ENCODE assay signal across 14 cellular contexts in the genomic region with DNA sequence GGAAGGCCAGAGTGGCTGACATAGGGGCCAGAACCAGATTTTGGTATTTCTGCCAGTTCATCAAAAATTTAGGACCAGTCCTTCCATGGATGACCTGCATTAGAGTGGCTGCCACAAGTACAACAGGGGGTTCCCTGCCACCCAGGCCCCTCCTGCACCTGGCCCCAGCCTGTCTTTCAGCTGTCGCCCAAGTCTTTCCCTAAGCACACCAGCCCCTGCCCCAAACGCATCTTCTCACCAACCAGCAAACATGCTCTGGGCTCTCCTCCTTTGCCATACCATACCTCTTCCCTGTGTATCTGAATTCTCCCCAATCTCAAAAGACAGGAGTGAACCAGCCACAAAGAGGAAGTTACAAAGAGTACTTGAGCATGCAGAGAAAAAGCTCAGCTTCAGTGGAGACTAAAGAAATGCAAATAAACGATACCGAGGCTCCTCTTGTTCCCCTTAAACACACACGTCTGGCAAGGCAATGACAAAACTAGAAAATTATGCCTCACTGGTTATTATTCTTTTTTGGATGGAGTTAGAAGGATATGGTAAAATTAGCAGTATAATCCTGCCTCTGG.
A peak's percentile ranks its signal among the peaks of the same experiment; 100 is the strongest.
DNase-seq lines count a peak whose midpoint lies in the region; ATAC-seq lines count a peak whose summit lies in the region.
"Had no signal": no experiment of that assay in that cellular context is flagged by ENCODE, and none has a peak within 500 bp of the region (broad histone marks: within the 10 kb centered on the region; RNA-seq: fewer than 3 reads in every experiment).

No MANE protein-coding gene starts in this region.

- no peaks in the 10 kb centered on the region for H3K27me3 Mint-ChIP-seq in activated T-helper 17 cell treated with anti-CD3 and anti-CD28 coated beads, Interleukin-2, amount 50 U/mL, for 72 hours
- H3K27me3 Mint-ChIP-seq in activated T-helper 1 cell treated with anti-CD3 and anti-CD28 coated beads, Interleukin-12 subunit alpha, Interleukin-12 subunit beta, Interleukin-2, Interleukin-4 antibody, amounts not matched to agents 30 ng/mL and 10 ng/mL and 1 ng/mL, durations not matched to agents 14 hours and 24 hours and 36 hours (ENCODE audit: insufficient read depth), result no peaks in the 10 kb centered on the region
- H3K27me3 Mint-ChIP-seq: activated naive CD8-positive, alpha-beta T cell treated with anti-CD3 and anti-CD28 coated beads, Interleukin-2, amount 10 ng/mL, durations not matched to agents 7 days and 5 days had no signal

- intact Hi-C loops in activated T-helper 1 cell treated with anti-CD3 and anti-CD28 coated beads, Interleukin-12 subunit alpha, Interleukin-12 subunit beta, Interleukin-2, Interleukin-4 antibody, amounts not matched to agents 30 ng/mL and 10 ng/mL and 1 ng/mL, durations not matched to agents 14 hours and 24 hours and 36 hours (cut with micrococcal nuclease), result loop anchor here (2.0 kb wide), 1 partner anchor 15 kb away; no protein-coding TSS in a partner anchor

- ATAC-seq in GM18502 (IDR thresholded peaks at IDR 0.05; ENCODE audit: poor library complexity, unreplicated experiment), result peak; percentile 73
- ATAC-seq in GM21576 (IDR thresholded peaks at IDR 0.05; ENCODE audit: unreplicated experiment), result peak; percentile 63
- peak; percentile 43 for ATAC-seq in HG03442 (IDR thresholded peaks at IDR 0.05; ENCODE audit: unreplicated experiment)
- ATAC-seq in activated T-helper 17 cell treated with anti-CD3 and anti-CD28 coated beads, Interleukin-2, amount 50 U/mL, for 72 hours (replicated peaks), result no peak
- ATAC-seq in HG02970 (IDR thresholded peaks at IDR 0.05; ENCODE audit: low FRiP score, unreplicated experiment), result no peak
- ATAC-seq: SK-N-SH treated with all-trans-retinoic acid at 6 μM for 48 hours had no signal

- peaks cover 12% of the 10 kb centered on the region for H3K9me3 Mint-ChIP-seq in activated T-helper 17 cell treated with anti-CD3 and anti-CD28 coated beads, Interleukin-2, amount 50 U/mL, for 72 hours
- H3K9me3 Mint-ChIP-seq in activated T-helper 1 cell treated with anti-CD3 and anti-CD28 coated beads, Interleukin-12 subunit alpha, Interleukin-12 subunit beta, Interleukin-2, Interleukin-4 antibody, amounts not matched to agents 30 ng/mL and 10 ng/mL and 1 ng/mL, durations not matched to agents 14 hours and 24 hours and 36 hours, result peaks cover 11% of the 10 kb centered on the region

- no peak overlapping the region for H3K4me3 Mint-ChIP-seq in activated T-helper 17 cell treated with anti-CD3 and anti-CD28 coated beads, Interleukin-2, amount 50 U/mL, for 72 hours
- no peak overlapping the region for H3K4me3 Mint-ChIP-seq in activated T-helper 1 cell treated with anti-CD3 and anti-CD28 coated beads, Interleukin-12 subunit alpha, Interleukin-12 subunit beta, Interleukin-2, Interleukin-4 antibody, amounts not matched to agents 30 ng/mL and 10 ng/mL and 1 ng/mL, durations not matched to agents 14 hours and 24 hours and 36 hours
- H3K4me3 Mint-ChIP-seq: activated naive CD8-positive, alpha-beta T cell treated with anti-CD3 and anti-CD28 coated beads, Interleukin-2, amount 10 ng/mL, durations not matched to agents 7 days and 5 days had no signal

- H3K27ac Mint-ChIP-seq in activated T-helper 17 cell treated with anti-CD3 and anti-CD28 coated beads, Interleukin-2, amount 50 U/mL, for 72 hours, result peak overlapping the region; percentile 57
- H3K27ac Mint-ChIP-seq in activated T-helper 1 cell treated with anti-CD3 and anti-CD28 coated beads, Interleukin-12 subunit alpha, Interleukin-12 subunit beta, Interleukin-2, Interleukin-4 antibody, amounts not matched to agents 30 ng/mL and 10 ng/mL and 1 ng/mL, durations not matched to agents 14 hours and 24 hours and 36 hours, result no peak overlapping the region
- H3K27ac Mint-ChIP-seq: activated naive CD8-positive, alpha-beta T cell treated with anti-CD3 and anti-CD28 coated beads, Interleukin-2, amount 10 ng/mL, durations not matched to agents 7 days and 5 days had no signal

- peaks cover 20% of the 10 kb centered on the region for H3K4me1 Mint-ChIP-seq in activated T-helper 17 cell treated with anti-CD3 and anti-CD28 coated beads, Interleukin-2, amount 50 U/mL, for 72 hours
- H3K4me1 Mint-ChIP-seq in activated T-helper 1 cell treated with anti-CD3 and anti-CD28 coated beads, Interleukin-12 subunit alpha, Interleukin-12 subunit beta, Interleukin-2, Interleukin-4 antibody, amounts not matched to agents 30 ng/mL and 10 ng/mL and 1 ng/mL, durations not matched to agents 14 hours and 24 hours and 36 hours (ENCODE audit: low read depth), result peaks cover 34% of the 10 kb centered on the region

- no peaks in the 10 kb centered on the region for H3K36me3 Mint-ChIP-seq in activated T-helper 17 cell treated with anti-CD3 and anti-CD28 coated beads, Interleukin-2, amount 50 U/mL, for 72 hours (ENCODE audit: low read depth)
- peaks cover 53% of the 10 kb centered on the region for H3K36me3 Mint-ChIP-seq in activated T-helper 1 cell treated with anti-CD3 and anti-CD28 coated beads, Interleukin-12 subunit alpha, Interleukin-12 subunit beta, Interleukin-2, Interleukin-4 antibody, amounts not matched to agents 30 ng/mL and 10 ng/mL and 1 ng/mL, durations not matched to agents 14 hours and 24 hours and 36 hours (ENCODE audit: low read depth)

- no peak for DNase-seq in activated T-helper 1 cell treated with anti-CD3 and anti-CD28 coated beads, Interleukin-12 subunit alpha, Interleukin-12 subunit beta, Interleukin-2, Interleukin-4 antibody, amounts not matched to agents 30 ng/mL and 10 ng/mL and 1 ng/mL, durations not matched to agents 14 hours and 24 hours and 36 hours (ENCODE audit: low spot score)
- no peak for DNase-seq in NCI-H2196 treated with DMSO at 0.1 percent for 48 hours (lab: John Stamatoyannopoulos, UW; ENCODE audit: unreplicated experiment)
- DNase-seq in activated CD8-positive, alpha-beta memory T cell treated with anti-CD3 and anti-CD28 coated beads, Interleukin-2, amount 50 U/mL, for 48 hours, result no peak
- DNase-seq: activated CD8-positive, alpha-beta memory T cell treated with anti-CD3 and anti-CD28 coated beads for 24 hours; activated naive CD8-positive, alpha-beta T cell treated with anti-CD3 and anti-CD28 coated beads, Interleukin-2, amount 10 ng/mL, durations not matched to agents 7 days and 5 days; dermis blood vessel endothelial cell; foreskin melanocyte; NCI-H345 had no signal

Comparison
In these comparisons a context has a peak if more than half of its experiments do, and no peak if none do; other contexts are left out.
1. ATAC-seq: peak in GM18502 (single experiment), GM21576 (single experiment) and HG03442 (single experiment); none in activated T-helper 17 cell treated with anti-CD3 and anti-CD28 coated beads, Interleukin-2, amount 50 U/mL, for 72 hours (single experiment) and HG02970 (single experiment).